ENCODE assay signal across 18 cellular contexts in genomic region chr12:82682851-82683261, GRCh38. TPM values are rescaled to one million over a fixed set of nuclear protein-coding genes. Genes with fewer than 3 reads are reported as not detected.
DNase-seq lines count a peak whose midpoint lies in the region; ATAC-seq, FAIRE-seq and TF ChIP-seq lines count a peak whose summit lies in the region.
"Had no signal": no experiment of that assay in that cellular context is flagged by ENCODE, and none has a peak within 500 bp of the region (broad histone marks: within the 10 kb centered on the region; RNA-seq: fewer than 3 reads in every experiment).

No MANE protein-coding gene starts in this region.

- no peaks in the 10 kb centered on the region for H3K79me2 ChIP-seq in GM23248 (ENCODE audit: insufficient read depth)

- no peak for TF ChIP-seq POLR2A in NB4 (IDR thresholded peaks at IDR 0.05; ENCODE audit: extremely low read depth, insufficient read length)

- H3K36me3 ChIP-seq in GM23248 (ENCODE audit: low read depth), result no peaks in the 10 kb centered on the region
- H3K36me3 ChIP-seq in bronchial epithelial cell (ENCODE audit: control insufficient read depth, insufficient read depth, low read length), result no peaks in the 10 kb centered on the region
- no peaks in the 10 kb centered on the region for H3K36me3 ChIP-seq in pancreas
- H3K36me3 ChIP-seq: colonic mucosa, right atrium auricular region, suprapubic skin had no signal

- no peak for ATAC-seq in pancreas
- ATAC-seq: Panc1, WTC11 had no signal

- FAIRE-seq in bronchial epithelial cell (lab: Jason Lieb, UNC), result no peak
- no peak for FAIRE-seq in pancreas (lab: Jason Lieb, UNC)
- FAIRE-seq: endothelial cell of umbilical vein, islet of Langerhans had no signal

- intact Hi-C loops in pancreas (cut with DNase I), result no loop called here

- H4K20me1 ChIP-seq in GM23248 (ENCODE audit: insufficient read depth), result no peaks in the 10 kb centered on the region

- TF ChIP-seq CTCF in NB4 (IDR thresholded peaks at IDR 0.05; ENCODE audit: low read depth, low read length) (no peak), bronchial epithelial cell (IDR thresholded peaks at IDR 0.05; ENCODE audit: insufficient read depth, low read length, severe bottlenecking) (no peak), pancreas (IDR thresholded peaks at IDR 0.05) (no peak)

- no peak overlapping the region for H3K9ac ChIP-seq in GM23248

- H3K9me3 ChIP-seq in GM23248 (ENCODE audit: low read depth) (no peaks in the 10 kb centered on the region), pancreas (no peaks in the 10 kb centered on the region)
- H3K9me3 ChIP-seq: colonic mucosa, right atrium auricular region, suprapubic skin had no signal

- peaks cover 4% of the 10 kb centered on the region; the same call in 1 of the 2 replicates for H3K27me3 ChIP-seq in GM23248 (replicated peaks; ENCODE audit: insufficient read depth)
- H3K27me3 ChIP-seq in bronchial epithelial cell (ENCODE audit: control insufficient read depth, insufficient read depth, low read length), result no peaks in the 10 kb centered on the region
- H3K27me3 ChIP-seq in pancreas, result no peaks in the 10 kb centered on the region
- H3K27me3 ChIP-seq: colonic mucosa, right atrium auricular region, suprapubic skin had no signal

- H3K4me2 ChIP-seq in GM23248 (ENCODE audit: unreplicated experiment), result no peak overlapping the region

- DNase-seq in GM23248 (peak; percentile 10), NB4 (ENCODE audit: low read depth) (peak; percentile 48), bronchial epithelial cell (ENCODE audit: low read depth) (peak; percentile 47), pancreas (no peak), DMS114 treated with DMSO at 0.1 percent for 48 hours (lab: John Stamatoyannopoulos, UW; ENCODE audit: unreplicated experiment) (no peak), NCI-H774 (lab: John Stamatoyannopoulos, UW) (no peak), Ammon's horn (ENCODE audit: low spot score) (no peak)
- DNase-seq: activated effector memory CD4-positive, alpha-beta T cell treated with Interleukin-2 at 50 U/mL for 16 hours; colonic mucosa; DMS53; glutamatergic neuron; nephron progenitor cell had no signal

- no peaks in the 10 kb centered on the region for H3K9me2 ChIP-seq in GM23248 (ENCODE audit: insufficient read depth)

- H3K4me1 ChIP-seq in GM23248 (ENCODE audit: insufficient read depth) (peaks cover 8% of the 10 kb centered on the region), pancreas (peaks cover 2 to 28% (median 17%) of the 10 kb centered on the region in 3 donors)

- H3K27ac ChIP-seq in GM23248 (no peak overlapping the region), pancreas (peak overlapping the region in 3 of 4 donors; percentile 6 to 50 (median 39))
- H3K27ac ChIP-seq: colonic mucosa, right atrium auricular region, suprapubic skin had no signal

- H3K4me3 ChIP-seq in GM23248 (no peak overlapping the region), NB4 (ENCODE audit: low read depth, low read length) (no peak overlapping the region), bronchial epithelial cell (ENCODE audit: low read depth, low read length) (no peak overlapping the region), pancreas (no peak overlapping the region)
- H3K4me3 ChIP-seq: colonic mucosa, right atrium auricular region, suprapubic skin had no signal

- H2AFZ ChIP-seq in GM23248, result 0 out of 2 replicates have a peak overlapping the region, but pooled peaks have one; percentile 10

- 11 to 13% methylated on average over 4 of the region's 4 CpGs for WGBS in GM23248 (ENCODE audit: low coverage in 1 of 2, low lambda C conversion rate in 2 of 2, missing lambda C conversion rate in 2 of 2), 2 experiments
- 7 to 11% methylated on average over 4 of the region's 4 CpGs for WGBS in pancreas, 2 donors

- no peaks in the 10 kb centered on the region for H3F3A ChIP-seq in GM23248 (ENCODE audit: insufficient read depth)

- in situ Hi-C loops in GM23248 (cut with MboI), result loop anchor here (25.0 kb wide), 2 partner anchors 1704 to 1804 kb away; no protein-coding TSS in a partner anchor

RNA-seq across cellular contexts. Expression of gene TMTC2, which starts 3.9 kb away (rescaled TPM):
- total RNA-seq in GM23248 (2014; rRNA removed; shearing (Covaris generic)), result 3.5 and 5.6 TPM in 2 replicates
- polyA plus RNA-seq in GM23248 (2016; fragmentation: Nextera tagmentation; extraction: Ambion mirVana) (0.36 and 0.58 TPM in 2 replicates), pancreas (1 to 10 TPM; 5.7 to 5.8 TPM)
- total RNA-seq in bronchial epithelial cell (9.3 and 10.5 TPM in 2 replicates), pancreas (10 to 100 TPM in 2 of 6 donors, 1 to 10 TPM in 4; 5.3 to 14.4 (median 6.5) TPM)

Comparison
In these comparisons a context has a peak if more than half of its experiments do, and no peak if none do; other contexts are left out.
1. DNase-seq: peak in GM23248 (single experiment), NB4 (single experiment) and bronchial epithelial cell (single experiment); none in pancreas (0 of 6), DMS114 treated with DMSO at 0.1 percent for 48 hours (single experiment), NCI-H774 (single experiment) and Ammon's horn (single experiment).